In the genomic region with DNA sequence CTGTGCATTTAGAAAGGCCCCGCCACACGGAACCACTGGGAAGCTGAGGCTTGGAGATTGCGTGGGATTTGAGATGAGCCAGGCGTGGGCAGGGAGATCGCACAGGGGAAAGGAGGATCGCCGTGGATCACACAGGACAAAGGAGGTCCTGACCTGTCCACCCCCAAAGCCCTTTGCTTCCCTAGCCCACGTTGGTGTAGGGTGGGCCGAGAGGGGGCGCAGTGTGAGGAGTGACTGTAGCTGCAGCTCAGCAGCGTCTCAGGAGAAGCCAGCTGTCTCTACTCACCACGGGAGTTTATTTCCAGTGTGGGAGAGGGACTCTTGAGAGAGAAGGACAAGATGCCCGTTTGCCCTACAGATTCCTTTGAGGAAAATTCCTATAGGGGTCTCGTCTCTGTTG, we compare ENCODE assay signal across 13 cellular contexts.
"Had no signal": no experiment of that assay in that cellular context is flagged by ENCODE, and none has a peak within 500 bp of the region (broad histone marks: within the 10 kb centered on the region; RNA-seq: fewer than 3 reads in every experiment).

No MANE protein-coding gene starts in this region.

- H3K36me3 Mint-ChIP-seq: naive B cell had no signal

- H3K27me3 Mint-ChIP-seq: naive B cell, progenitor cell of endocrine pancreas had no signal

- H3K4me3 Mint-ChIP-seq: activated T-helper 1 cell treated with anti-CD3 and anti-CD28 coated beads, Interleukin-12 subunit alpha, Interleukin-12 subunit beta, Interleukin-2, Interleukin-4 antibody, amounts not matched to agents 30 ng/mL and 10 ng/mL and 1 ng/mL, durations not matched to agents 14 hours and 24 hours and 36 hours; T-helper 2 cell treated with Interferon-gamma antibody and Interleukin-4, amounts not matched to agents 5 μg/mL and 100 μg/mL, for 36 hours had no signal

- H3K27ac Mint-ChIP-seq: activated T-helper 1 cell treated with anti-CD3 and anti-CD28 coated beads, Interleukin-12 subunit alpha, Interleukin-12 subunit beta, Interleukin-2, Interleukin-4 antibody, amounts not matched to agents 30 ng/mL and 10 ng/mL and 1 ng/mL, durations not matched to agents 14 hours and 24 hours and 36 hours; T-helper 2 cell treated with Interferon-gamma antibody and Interleukin-4, amounts not matched to agents 5 μg/mL and 100 μg/mL, for 36 hours had no signal

- H3K9me3 Mint-ChIP-seq: activated T-helper 1 cell treated with anti-CD3 and anti-CD28 coated beads, Interleukin-12 subunit alpha, Interleukin-12 subunit beta, Interleukin-2, Interleukin-4 antibody, amounts not matched to agents 30 ng/mL and 10 ng/mL and 1 ng/mL, durations not matched to agents 14 hours and 24 hours and 36 hours; T-helper 2 cell treated with Interferon-gamma antibody and Interleukin-4, amounts not matched to agents 5 μg/mL and 100 μg/mL, for 36 hours had no signal

- DNase-seq: activated CD4-positive, alpha-beta T cell treated with anti-CD3 and anti-CD28 coated beads, Interleukin-2, amount 50 U/mL, for 1 hour; activated naive CD4-positive, alpha-beta T cell treated with Interleukin-2 at 50 U/mL for 16 hours; dorsolateral prefrontal cortex; mammary epithelial cell; naive B cell; occipital lobe; right cardiac atrium; stimulated activated CD4-positive, alpha-beta T cell treated with anti-CD3 and anti-CD28 coated beads, Interleukin-4, amount 100 ng/mL, for 24 hours had no signal

- ATAC-seq: esophagus mucosa, left lobe of liver, right cardiac atrium had no signal
